Comparison of ENCODE assay signal across 8 cellular contexts in genomic region chr10:29392376-29393021, GRCh38.
DNase-seq lines count a peak whose midpoint lies in the region; ATAC-seq, FAIRE-seq and TF ChIP-seq lines count a peak whose summit lies in the region.

No MANE protein-coding gene starts in this region.

- CTCF ChIA-PET in endothelial cell of umbilical vein (lab: Charles Lee) = interaction anchor here (0.7 to 2.2 kb wide), 11 partner anchors 10 to 764 kb away, joined by 3 to 10 read pairs (median 5); no protein-coding TSS in a partner anchor

- no peaks in the 10 kb centered on the region for H3K36me3 ChIP-seq in SJSA1
- H3K36me3 ChIP-seq in endothelial cell of umbilical vein (ENCODE audit: control insufficient read depth in 2 of 2, extremely low read depth in 1 of 2, insufficient read depth in 2 of 2, low read length in 2 of 2) = no peaks in the 10 kb centered on the region

- dilution Hi-C loops in endothelial cell of umbilical vein (cut with MboI; ENCODE audit: extremely low pct_ligation_motif_present, low sequenced_read_pairs) = no loop called here

- no peak for TF ChIP-seq POLR2A in endothelial cell of umbilical vein (IDR thresholded peaks at IDR 0.05; ENCODE audit: low read depth, low read length)

- H4K20me1 ChIP-seq in endothelial cell of umbilical vein (replicated peaks; ENCODE audit: control insufficient read depth, extremely low read depth, insufficient read depth, low read length) = no peaks in the 10 kb centered on the region

- POLR2A ChIA-PET in endothelial cell of umbilical vein (lab: Charles Lee) = no interaction called here

- peak; percentile 82 for FAIRE-seq in endothelial cell of umbilical vein (lab: Jason Lieb, UNC)

- DNase-seq in Ammon's horn (ENCODE audit: low spot score) (peak; percentile 37), HT1080 (ENCODE audit: low read depth) (peak; percentile 23), SJSA1 (ENCODE audit: low read depth in 1 of 2, low spot score in 2 of 2) (peak; percentile 55 to 56), endothelial cell of umbilical vein (ENCODE audit: low read depth, low spot score) (peak; percentile 47), mucosa of gallbladder (ENCODE audit: low spot score) (peak; percentile 32), NCI-H526 treated with DMSO at 0.1 percent for 48 hours (lab: John Stamatoyannopoulos, UW) (no peak)

- no peak overlapping the region for H2AFZ ChIP-seq in endothelial cell of umbilical vein (ENCODE audit: low read depth, low read length)

- ATAC-seq in HG03442 (IDR thresholded peaks at IDR 0.05; ENCODE audit: unreplicated experiment) = no peak

- intact Hi-C loops in endothelial cell of umbilical vein (cut with micrococcal nuclease) = no loop called here

- H3K9me3 ChIP-seq in SJSA1 (replicated peaks) (no peaks in the 10 kb centered on the region), endothelial cell of umbilical vein (replicated peaks; ENCODE audit: control insufficient read depth, insufficient read depth, low read length) (no peaks in the 10 kb centered on the region)

- H3K4me3 ChIP-seq in GM12875 (ENCODE audit: low read depth, low read length) (no peak overlapping the region), SJSA1 (no peak overlapping the region), endothelial cell of umbilical vein (replicated peaks in 1 of 3; ENCODE audit: insufficient read depth in 1 of 3, low read depth in 1 of 3, low read length in 3 of 3) (no peak overlapping the region)

- no peak overlapping the region for H3K9ac ChIP-seq in endothelial cell of umbilical vein (replicated peaks; ENCODE audit: extremely low read depth, insufficient read depth, low read length)

- H3K79me2 ChIP-seq in endothelial cell of umbilical vein (ENCODE audit: control insufficient read depth, insufficient read depth, low read length) = no peaks in the 10 kb centered on the region

- no peak overlapping the region for H3K4me2 ChIP-seq in endothelial cell of umbilical vein (ENCODE audit: insufficient read depth, low read length)

- peak; percentile 73 for TF ChIP-seq CTCF in GM12875 (IDR thresholded peaks at IDR 0.05; ENCODE audit: borderline replicate concordance, insufficient read depth, low read depth, low read length)
- peak; percentile 78 to 81 for TF ChIP-seq CTCF in endothelial cell of umbilical vein (IDR thresholded peaks at IDR 0.05; ENCODE audit: extremely low read depth in 1 of 2, insufficient read depth in 1 of 2, low read depth in 1 of 2, low read length in 2 of 2)

- H3K4me1 ChIP-seq in SJSA1 (replicated peaks) (peaks cover 9% of the 10 kb centered on the region; the same call in 1 of the 2 replicates), endothelial cell of umbilical vein (ENCODE audit: control insufficient read depth, extremely low read depth, insufficient read depth, low read length) (no peaks in the 10 kb centered on the region)

- no TSS peak for BruUV-seq in endothelial cell of umbilical vein (replicated peaks; lab: Mats Ljungman, UMichigan)

- H3K9me1 ChIP-seq in endothelial cell of umbilical vein (replicated peaks; ENCODE audit: control insufficient read depth, extremely low read depth, insufficient read depth, low read length) = no peaks in the 10 kb centered on the region

- H3K27me3 ChIP-seq in SJSA1 (replicated peaks) = no peaks in the 10 kb centered on the region
- H3K27me3 ChIP-seq in endothelial cell of umbilical vein (ENCODE audit: control insufficient read depth in 2 of 2, insufficient read depth in 2 of 2, low read length in 2 of 2) = peaks cover 17 to 20% of the 10 kb centered on the region in 2 experiments

- H3K27ac ChIP-seq in SJSA1 (no peak overlapping the region), endothelial cell of umbilical vein (ENCODE audit: insufficient read depth, low read depth, low read length) (no peak overlapping the region)

TF ChIP-seq in endothelial cell of umbilical vein, 7 proteins besides CTCF, POLR2A, EP300 and RAD21:
- TF ChIP-seq MYC (IDR thresholded peaks at IDR 0.05; ENCODE audit: low read depth, low read length) (no peak), JUN (IDR thresholded peaks at IDR 0.05; ENCODE audit: borderline replicate concordance, insufficient read depth, insufficient read length, low read depth) (no peak), FOS (IDR thresholded peaks at IDR 0.05; ENCODE audit: borderline replicate concordance, insufficient read depth, low read length) (no peak)
